Comparison of ENCODE assay signal across 1 cellular context in the genomic region with DNA sequence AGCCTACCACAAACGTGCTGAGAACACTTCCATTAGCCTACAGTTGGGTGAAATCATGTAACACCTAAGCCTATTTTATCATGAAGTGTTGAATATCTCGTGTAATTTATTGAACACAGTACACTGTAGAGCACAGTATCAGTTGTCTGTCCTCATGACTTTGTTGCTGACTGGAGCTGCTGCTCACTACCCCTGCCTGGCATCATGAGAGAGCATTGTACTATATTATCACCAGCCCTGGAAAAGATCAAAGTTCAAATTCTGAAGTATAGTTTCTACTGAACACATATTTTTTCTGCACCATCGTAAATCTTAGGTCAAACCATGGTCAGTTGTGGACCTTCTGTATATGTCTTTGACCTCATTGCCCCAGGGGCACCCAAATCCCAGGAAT.
TF ChIP-seq lines count a peak whose summit lies in the region.

No MANE protein-coding gene starts in this region.

TF ChIP-seq in SK-N-SH, 30 proteins besides CTCF, POLR2A, EP300 and RAD21 (continued from another document):
- TF ChIP-seq CHD2 (IDR thresholded peaks at IDR 0.05; ENCODE audit: low read length, partially characterized antibody): no peak
- TF ChIP-seq FOXJ3 (CRISPR knock-in tag; IDR thresholded peaks at IDR 0.05): no peak
- TF ChIP-seq, protein P1, sequence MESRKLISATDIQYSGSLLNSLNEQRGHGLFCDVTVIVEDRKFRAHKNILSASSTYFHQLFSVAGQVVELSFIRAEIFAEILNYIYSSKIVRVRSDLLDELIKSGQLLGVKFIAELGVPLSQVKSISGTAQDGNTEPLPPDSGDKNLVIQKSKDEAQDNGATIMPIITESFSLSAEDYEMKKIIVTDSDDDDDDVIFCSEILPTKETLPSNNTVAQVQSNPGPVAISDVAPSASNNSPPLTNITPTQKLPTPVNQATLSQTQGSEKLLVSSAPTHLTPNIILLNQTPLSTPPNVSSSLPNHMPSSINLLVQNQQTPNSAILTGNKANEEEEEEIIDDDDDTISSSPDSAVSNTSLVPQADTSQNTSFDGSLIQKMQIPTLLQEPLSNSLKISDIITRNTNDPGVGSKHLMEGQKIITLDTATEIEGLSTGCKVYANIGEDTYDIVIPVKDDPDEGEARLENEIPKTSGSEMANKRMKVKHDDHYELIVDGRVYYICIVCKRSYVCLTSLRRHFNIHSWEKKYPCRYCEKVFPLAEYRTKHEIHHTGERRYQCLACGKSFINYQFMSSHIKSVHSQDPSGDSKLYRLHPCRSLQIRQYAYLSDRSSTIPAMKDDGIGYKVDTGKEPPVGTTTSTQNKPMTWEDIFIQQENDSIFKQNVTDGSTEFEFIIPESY (IDR thresholded peaks at IDR 0.05; ENCODE audit: borderline replicate concordance, low read depth): no peak
TF ChIP-seq in SK-N-SH: peak in this region for 0.
